In genomic region chr5:181239062-181239663, GRCh38 we compare ENCODE assay signal across 1 cellular context.
TF ChIP-seq lines count a peak whose summit lies in the region.

No MANE protein-coding gene starts in this region.

TF ChIP-seq in HepG2, 621 proteins besides CTCF, POLR2A, EP300 and RAD21:
- TF ChIP-seq MAF1 (CRISPR knock-in tag; IDR thresholded peaks at IDR 0.05; ENCODE audit: borderline replicate concordance) (no peak), SUZ12 (IDR thresholded peaks at IDR 0.05; ENCODE audit: low read depth, low read length) (no peak), PTBP1 (IDR thresholded peaks at IDR 0.05; ENCODE audit: low read depth, low read length, poor library complexity, severe bottlenecking) (no peak), AGO2 (optimal IDR thresholded peaks at IDR 0.05; ENCODE audit: low read depth, low read length) (peak; percentile 11), ZSCAN22 (CRISPR knock-in tag; IDR thresholded peaks at IDR 0.05) (no peak), SRSF1 (optimal IDR thresholded peaks at IDR 0.05; ENCODE audit: low read depth, low read length) (no peak), RBM22 (optimal IDR thresholded peaks at IDR 0.05; ENCODE audit: low read length) (peak; percentile 93), KLF6 (CRISPR knock-in tag; IDR thresholded peaks at IDR 0.05) (no peak), POLR2G (IDR thresholded peaks at IDR 0.05; ENCODE audit: low read depth, low read length) (peak; percentile 32; the same call in 1 of the 2 replicates), SSRP1 (CRISPR knock-in tag; IDR thresholded peaks at IDR 0.05) (peak; percentile 61; the same call in 1 of the 2 replicates), ZBTB40 (IDR thresholded peaks at IDR 0.05) (no peak), ZBTB40 (CRISPR knock-in tag; IDR thresholded peaks at IDR 0.05) (no peak), JUND (CRISPR knock-in tag; IDR thresholded peaks at IDR 0.05) (no peak), ZC3H4 (CRISPR knock-in tag; IDR thresholded peaks at IDR 0.05; ENCODE audit: borderline replicate concordance) (0 out of 2 replicates have a peak, but pooled peaks have one; percentile 32), HMG20B (CRISPR knock-in tag; conservative IDR thresholded peaks at IDR 0.05) (no peak), FOXP1 (IDR thresholded peaks at IDR 0.05) (no peak), FOXP1 (CRISPR knock-in tag; IDR thresholded peaks at IDR 0.05) (no peak)
